In the genomic region with DNA sequence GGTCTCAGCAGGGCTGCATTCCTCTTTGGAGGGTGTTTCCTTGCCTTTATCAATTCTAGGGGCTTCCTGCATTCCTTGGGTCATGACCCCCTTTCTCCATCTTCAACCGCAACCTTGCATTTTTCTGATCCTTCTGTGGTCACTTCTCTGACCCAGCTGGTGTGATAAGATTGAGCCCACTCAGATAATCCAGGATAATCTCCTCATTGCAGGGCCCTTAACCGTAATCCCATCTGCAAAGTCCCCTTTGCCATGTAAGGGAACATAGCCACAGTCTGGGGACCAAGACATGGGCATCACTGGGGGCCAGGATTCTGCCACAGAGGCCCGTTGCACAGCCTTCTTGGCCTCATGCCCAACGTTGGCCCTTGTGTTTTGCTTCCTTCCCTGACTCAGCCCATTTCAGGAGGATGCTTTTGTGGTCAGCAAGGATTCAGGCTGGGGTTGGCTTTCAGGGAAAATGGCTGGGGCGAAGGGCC, we compare ENCODE assay signal across 1 cellular context.
TF ChIP-seq lines count a peak whose summit lies in the region.

No MANE protein-coding gene starts in this region.

TF ChIP-seq in K562, 482 proteins besides CTCF, POLR2A, EP300 and RAD21 (continued from another document and continues in another):
- TF ChIP-seq, protein P1, sequence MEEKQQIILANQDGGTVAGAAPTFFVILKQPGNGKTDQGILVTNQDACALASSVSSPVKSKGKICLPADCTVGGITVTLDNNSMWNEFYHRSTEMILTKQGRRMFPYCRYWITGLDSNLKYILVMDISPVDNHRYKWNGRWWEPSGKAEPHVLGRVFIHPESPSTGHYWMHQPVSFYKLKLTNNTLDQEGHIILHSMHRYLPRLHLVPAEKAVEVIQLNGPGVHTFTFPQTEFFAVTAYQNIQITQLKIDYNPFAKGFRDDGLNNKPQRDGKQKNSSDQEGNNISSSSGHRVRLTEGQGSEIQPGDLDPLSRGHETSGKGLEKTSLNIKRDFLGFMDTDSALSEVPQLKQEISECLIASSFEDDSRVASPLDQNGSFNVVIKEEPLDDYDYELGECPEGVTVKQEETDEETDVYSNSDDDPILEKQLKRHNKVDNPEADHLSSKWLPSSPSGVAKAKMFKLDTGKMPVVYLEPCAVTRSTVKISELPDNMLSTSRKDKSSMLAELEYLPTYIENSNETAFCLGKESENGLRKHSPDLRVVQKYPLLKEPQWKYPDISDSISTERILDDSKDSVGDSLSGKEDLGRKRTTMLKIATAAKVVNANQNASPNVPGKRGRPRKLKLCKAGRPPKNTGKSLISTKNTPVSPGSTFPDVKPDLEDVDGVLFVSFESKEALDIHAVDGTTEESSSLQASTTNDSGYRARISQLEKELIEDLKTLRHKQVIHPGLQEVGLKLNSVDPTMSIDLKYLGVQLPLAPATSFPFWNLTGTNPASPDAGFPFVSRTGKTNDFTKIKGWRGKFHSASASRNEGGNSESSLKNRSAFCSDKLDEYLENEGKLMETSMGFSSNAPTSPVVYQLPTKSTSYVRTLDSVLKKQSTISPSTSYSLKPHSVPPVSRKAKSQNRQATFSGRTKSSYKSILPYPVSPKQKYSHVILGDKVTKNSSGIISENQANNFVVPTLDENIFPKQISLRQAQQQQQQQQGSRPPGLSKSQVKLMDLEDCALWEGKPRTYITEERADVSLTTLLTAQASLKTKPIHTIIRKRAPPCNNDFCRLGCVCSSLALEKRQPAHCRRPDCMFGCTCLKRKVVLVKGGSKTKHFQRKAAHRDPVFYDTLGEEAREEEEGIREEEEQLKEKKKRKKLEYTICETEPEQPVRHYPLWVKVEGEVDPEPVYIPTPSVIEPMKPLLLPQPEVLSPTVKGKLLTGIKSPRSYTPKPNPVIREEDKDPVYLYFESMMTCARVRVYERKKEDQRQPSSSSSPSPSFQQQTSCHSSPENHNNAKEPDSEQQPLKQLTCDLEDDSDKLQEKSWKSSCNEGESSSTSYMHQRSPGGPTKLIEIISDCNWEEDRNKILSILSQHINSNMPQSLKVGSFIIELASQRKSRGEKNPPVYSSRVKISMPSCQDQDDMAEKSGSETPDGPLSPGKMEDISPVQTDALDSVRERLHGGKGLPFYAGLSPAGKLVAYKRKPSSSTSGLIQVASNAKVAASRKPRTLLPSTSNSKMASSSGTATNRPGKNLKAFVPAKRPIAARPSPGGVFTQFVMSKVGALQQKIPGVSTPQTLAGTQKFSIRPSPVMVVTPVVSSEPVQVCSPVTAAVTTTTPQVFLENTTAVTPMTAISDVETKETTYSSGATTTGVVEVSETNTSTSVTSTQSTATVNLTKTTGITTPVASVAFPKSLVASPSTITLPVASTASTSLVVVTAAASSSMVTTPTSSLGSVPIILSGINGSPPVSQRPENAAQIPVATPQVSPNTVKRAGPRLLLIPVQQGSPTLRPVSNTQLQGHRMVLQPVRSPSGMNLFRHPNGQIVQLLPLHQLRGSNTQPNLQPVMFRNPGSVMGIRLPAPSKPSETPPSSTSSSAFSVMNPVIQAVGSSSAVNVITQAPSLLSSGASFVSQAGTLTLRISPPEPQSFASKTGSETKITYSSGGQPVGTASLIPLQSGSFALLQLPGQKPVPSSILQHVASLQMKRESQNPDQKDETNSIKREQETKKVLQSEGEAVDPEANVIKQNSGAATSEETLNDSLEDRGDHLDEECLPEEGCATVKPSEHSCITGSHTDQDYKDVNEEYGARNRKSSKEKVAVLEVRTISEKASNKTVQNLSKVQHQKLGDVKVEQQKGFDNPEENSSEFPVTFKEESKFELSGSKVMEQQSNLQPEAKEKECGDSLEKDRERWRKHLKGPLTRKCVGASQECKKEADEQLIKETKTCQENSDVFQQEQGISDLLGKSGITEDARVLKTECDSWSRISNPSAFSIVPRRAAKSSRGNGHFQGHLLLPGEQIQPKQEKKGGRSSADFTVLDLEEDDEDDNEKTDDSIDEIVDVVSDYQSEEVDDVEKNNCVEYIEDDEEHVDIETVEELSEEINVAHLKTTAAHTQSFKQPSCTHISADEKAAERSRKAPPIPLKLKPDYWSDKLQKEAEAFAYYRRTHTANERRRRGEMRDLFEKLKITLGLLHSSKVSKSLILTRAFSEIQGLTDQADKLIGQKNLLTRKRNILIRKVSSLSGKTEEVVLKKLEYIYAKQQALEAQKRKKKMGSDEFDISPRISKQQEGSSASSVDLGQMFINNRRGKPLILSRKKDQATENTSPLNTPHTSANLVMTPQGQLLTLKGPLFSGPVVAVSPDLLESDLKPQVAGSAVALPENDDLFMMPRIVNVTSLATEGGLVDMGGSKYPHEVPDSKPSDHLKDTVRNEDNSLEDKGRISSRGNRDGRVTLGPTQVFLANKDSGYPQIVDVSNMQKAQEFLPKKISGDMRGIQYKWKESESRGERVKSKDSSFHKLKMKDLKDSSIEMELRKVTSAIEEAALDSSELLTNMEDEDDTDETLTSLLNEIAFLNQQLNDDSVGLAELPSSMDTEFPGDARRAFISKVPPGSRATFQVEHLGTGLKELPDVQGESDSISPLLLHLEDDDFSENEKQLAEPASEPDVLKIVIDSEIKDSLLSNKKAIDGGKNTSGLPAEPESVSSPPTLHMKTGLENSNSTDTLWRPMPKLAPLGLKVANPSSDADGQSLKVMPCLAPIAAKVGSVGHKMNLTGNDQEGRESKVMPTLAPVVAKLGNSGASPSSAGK (IDR thresholded peaks at IDR 0.05), result no peak
- TF ChIP-seq LCOR (CRISPR knock-in tag; IDR thresholded peaks at IDR 0.05) (no peak; the same call in none of the 2 replicates), MCM7 (IDR thresholded peaks at IDR 0.05) (no peak), TSC22D4 (tag; IDR thresholded peaks at IDR 0.05) (no peak), ZNF239 (CRISPR knock-in tag; IDR thresholded peaks at IDR 0.05) (peak; percentile 53; the same call in 1 of the 2 replicates), FIP1L1 (IDR thresholded peaks at IDR 0.05; ENCODE audit: low read depth, low read length, poor library complexity, severe bottlenecking) (no peak), RBM39 (optimal IDR thresholded peaks at IDR 0.05; ENCODE audit: low read depth, low read length) (peak; percentile 40), MEIS2 (IDR thresholded peaks at IDR 0.05; ENCODE audit: partially characterized antibody) (no peak), PCBP2 (IDR thresholded peaks at IDR 0.05; ENCODE audit: low read depth, low read length, poor library complexity, severe bottlenecking) (no peak), ZNF311 (CRISPR knock-in tag; IDR thresholded peaks at IDR 0.05) (peak; percentile 86; the same call in 1 of the 2 replicates), MECOM (CRISPR knock-in tag; IDR thresholded peaks at IDR 0.05) (no peak), ARHGAP35 (IDR thresholded peaks at IDR 0.05; ENCODE audit: partially characterized antibody) (no peak), L3MBTL2 (IDR thresholded peaks at IDR 0.05) (no peak), KLF1 (tag; IDR thresholded peaks at IDR 0.05) (no peak), ZNF133 (CRISPR knock-in tag; IDR thresholded peaks at IDR 0.05) (no peak), NR3C1 (CRISPR knock-in tag; IDR thresholded peaks at IDR 0.05) (no peak), ESRRA (IDR thresholded peaks at IDR 0.05; ENCODE audit: borderline replicate concordance, low read depth) (peak; percentile 98; the same call in 1 of the 2 replicates), MEF2D (tag; conservative IDR thresholded peaks at IDR 0.05; ENCODE audit: low read depth) (peak; percentile 75), PCBP1 (IDR thresholded peaks at IDR 0.05; ENCODE audit: low read depth, low read length, poor library complexity, severe bottlenecking) (no peak), TAL1 (IDR thresholded peaks at IDR 0.05) (peak; percentile 95), ZNF224 (CRISPR knock-in tag; IDR thresholded peaks at IDR 0.05) (0 out of 2 replicates have a peak, but pooled peaks have one; percentile 27), RBM25 (IDR thresholded peaks at IDR 0.05; ENCODE audit: low read depth, low read length, severe bottlenecking) (no peak), OTX1 (CRISPR knock-in tag; IDR thresholded peaks at IDR 0.05) (0 out of 2 replicates have a peak, but pooled peaks have one; percentile 45), SAFB (IDR thresholded peaks at IDR 0.05; ENCODE audit: borderline replicate concordance, low read depth, low read length) (no peak), SP2 (IDR thresholded peaks at IDR 0.05; ENCODE audit: extremely low read depth, low read depth, low read length, poor library complexity, severe bottlenecking) (no peak), TOE1 (IDR thresholded peaks at IDR 0.05; ENCODE audit: borderline replicate concordance) (peak; percentile 45; the same call in 1 of the 2 replicates), TOE1 (CRISPR knock-in tag; IDR thresholded peaks at IDR 0.05; ENCODE audit: borderline replicate concordance, low read depth) (no peak), PHB2 (IDR thresholded peaks at IDR 0.05; ENCODE audit: low read depth) (peak; percentile 91), XRCC5 (IDR thresholded peaks at IDR 0.05; ENCODE audit: low read depth, low read length) (no peak), RCOR1 (IDR thresholded peaks at IDR 0.05; ENCODE audit: borderline replicate concordance in 1 of 2, low read depth in 2 of 2, low read length in 2 of 2) (peak; percentile 94 to 99), FOXM1 (IDR thresholded peaks at IDR 0.05; ENCODE audit: low read depth) (peak; percentile 92), FOXM1 (CRISPR knock-in tag; IDR thresholded peaks at IDR 0.05; ENCODE audit: low read depth) (no peak)
- TF ChIP-seq, protein P2, sequence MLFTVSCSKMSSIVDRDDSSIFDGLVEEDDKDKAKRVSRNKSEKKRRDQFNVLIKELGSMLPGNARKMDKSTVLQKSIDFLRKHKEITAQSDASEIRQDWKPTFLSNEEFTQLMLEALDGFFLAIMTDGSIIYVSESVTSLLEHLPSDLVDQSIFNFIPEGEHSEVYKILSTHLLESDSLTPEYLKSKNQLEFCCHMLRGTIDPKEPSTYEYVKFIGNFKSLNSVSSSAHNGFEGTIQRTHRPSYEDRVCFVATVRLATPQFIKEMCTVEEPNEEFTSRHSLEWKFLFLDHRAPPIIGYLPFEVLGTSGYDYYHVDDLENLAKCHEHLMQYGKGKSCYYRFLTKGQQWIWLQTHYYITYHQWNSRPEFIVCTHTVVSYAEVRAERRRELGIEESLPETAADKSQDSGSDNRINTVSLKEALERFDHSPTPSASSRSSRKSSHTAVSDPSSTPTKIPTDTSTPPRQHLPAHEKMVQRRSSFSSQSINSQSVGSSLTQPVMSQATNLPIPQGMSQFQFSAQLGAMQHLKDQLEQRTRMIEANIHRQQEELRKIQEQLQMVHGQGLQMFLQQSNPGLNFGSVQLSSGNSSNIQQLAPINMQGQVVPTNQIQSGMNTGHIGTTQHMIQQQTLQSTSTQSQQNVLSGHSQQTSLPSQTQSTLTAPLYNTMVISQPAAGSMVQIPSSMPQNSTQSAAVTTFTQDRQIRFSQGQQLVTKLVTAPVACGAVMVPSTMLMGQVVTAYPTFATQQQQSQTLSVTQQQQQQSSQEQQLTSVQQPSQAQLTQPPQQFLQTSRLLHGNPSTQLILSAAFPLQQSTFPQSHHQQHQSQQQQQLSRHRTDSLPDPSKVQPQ (CRISPR knock-in tag; IDR thresholded peaks at IDR 0.05; ENCODE audit: borderline replicate concordance), result no peak
- TF ChIP-seq, protein P3, sequence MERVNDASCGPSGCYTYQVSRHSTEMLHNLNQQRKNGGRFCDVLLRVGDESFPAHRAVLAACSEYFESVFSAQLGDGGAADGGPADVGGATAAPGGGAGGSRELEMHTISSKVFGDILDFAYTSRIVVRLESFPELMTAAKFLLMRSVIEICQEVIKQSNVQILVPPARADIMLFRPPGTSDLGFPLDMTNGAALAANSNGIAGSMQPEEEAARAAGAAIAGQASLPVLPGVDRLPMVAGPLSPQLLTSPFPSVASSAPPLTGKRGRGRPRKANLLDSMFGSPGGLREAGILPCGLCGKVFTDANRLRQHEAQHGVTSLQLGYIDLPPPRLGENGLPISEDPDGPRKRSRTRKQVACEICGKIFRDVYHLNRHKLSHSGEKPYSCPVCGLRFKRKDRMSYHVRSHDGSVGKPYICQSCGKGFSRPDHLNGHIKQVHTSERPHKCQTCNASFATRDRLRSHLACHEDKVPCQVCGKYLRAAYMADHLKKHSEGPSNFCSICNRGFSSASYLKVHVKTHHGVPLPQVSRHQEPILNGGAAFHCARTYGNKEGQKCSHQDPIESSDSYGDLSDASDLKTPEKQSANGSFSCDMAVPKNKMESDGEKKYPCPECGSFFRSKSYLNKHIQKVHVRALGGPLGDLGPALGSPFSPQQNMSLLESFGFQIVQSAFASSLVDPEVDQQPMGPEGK (CRISPR knock-in tag; IDR thresholded peaks at IDR 0.05; ENCODE audit: borderline replicate concordance), result no peak
- TF ChIP-seq, protein P4, sequence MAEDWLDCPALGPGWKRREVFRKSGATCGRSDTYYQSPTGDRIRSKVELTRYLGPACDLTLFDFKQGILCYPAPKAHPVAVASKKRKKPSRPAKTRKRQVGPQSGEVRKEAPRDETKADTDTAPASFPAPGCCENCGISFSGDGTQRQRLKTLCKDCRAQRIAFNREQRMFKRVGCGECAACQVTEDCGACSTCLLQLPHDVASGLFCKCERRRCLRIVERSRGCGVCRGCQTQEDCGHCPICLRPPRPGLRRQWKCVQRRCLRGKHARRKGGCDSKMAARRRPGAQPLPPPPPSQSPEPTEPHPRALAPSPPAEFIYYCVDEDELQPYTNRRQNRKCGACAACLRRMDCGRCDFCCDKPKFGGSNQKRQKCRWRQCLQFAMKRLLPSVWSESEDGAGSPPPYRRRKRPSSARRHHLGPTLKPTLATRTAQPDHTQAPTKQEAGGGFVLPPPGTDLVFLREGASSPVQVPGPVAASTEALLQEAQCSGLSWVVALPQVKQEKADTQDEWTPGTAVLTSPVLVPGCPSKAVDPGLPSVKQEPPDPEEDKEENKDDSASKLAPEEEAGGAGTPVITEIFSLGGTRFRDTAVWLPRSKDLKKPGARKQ (CRISPR knock-in tag; IDR thresholded peaks at IDR 0.05), result no peak
- TF ChIP-seq, protein P5, sequence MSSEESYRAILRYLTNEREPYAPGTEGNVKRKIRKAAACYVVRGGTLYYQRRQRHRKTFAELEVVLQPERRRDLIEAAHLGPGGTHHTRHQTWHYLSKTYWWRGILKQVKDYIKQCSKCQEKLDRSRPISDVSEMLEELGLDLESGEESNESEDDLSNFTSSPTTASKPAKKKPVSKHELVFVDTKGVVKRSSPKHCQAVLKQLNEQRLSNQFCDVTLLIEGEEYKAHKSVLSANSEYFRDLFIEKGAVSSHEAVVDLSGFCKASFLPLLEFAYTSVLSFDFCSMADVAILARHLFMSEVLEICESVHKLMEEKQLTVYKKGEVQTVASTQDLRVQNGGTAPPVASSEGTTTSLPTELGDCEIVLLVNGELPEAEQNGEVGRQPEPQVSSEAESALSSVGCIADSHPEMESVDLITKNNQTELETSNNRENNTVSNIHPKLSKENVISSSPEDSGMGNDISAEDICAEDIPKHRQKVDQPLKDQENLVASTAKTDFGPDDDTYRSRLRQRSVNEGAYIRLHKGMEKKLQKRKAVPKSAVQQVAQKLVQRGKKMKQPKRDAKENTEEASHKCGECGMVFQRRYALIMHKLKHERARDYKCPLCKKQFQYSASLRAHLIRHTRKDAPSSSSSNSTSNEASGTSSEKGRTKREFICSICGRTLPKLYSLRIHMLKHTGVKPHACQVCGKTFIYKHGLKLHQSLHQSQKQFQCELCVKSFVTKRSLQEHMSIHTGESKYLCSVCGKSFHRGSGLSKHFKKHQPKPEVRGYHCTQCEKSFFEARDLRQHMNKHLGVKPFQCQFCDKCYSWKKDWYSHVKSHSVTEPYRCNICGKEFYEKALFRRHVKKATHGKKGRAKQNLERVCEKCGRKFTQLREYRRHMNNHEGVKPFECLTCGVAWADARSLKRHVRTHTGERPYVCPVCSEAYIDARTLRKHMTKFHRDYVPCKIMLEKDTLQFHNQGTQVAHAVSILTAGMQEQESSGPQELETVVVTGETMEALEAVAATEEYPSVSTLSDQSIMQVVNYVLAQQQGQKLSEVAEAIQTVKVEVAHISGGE (CRISPR knock-in tag; IDR thresholded peaks at IDR 0.05), result peak in 1 of 3 experiments; percentile 82; a peak in 2 of 6 replicates
